7 cellular contexts compared by ENCODE assay signal in genomic region chr12:120238224-120238616, GRCh38. TPM values are rescaled to one million over a fixed set of nuclear protein-coding genes. Genes with fewer than 3 reads are reported as not detected.
A peak's percentile ranks its signal among the peaks of the same experiment; 100 is the strongest.
DNase-seq lines count a peak whose midpoint lies in the region; ATAC-seq and TF ChIP-seq lines count a peak whose summit lies in the region.
"Had no signal": no experiment of that assay in that cellular context is flagged by ENCODE, and none has a peak within 500 bp of the region (broad histone marks: within the 10 kb centered on the region; RNA-seq: fewer than 3 reads in every experiment).

No MANE protein-coding gene starts in this region.

- no peaks in the 10 kb centered on the region for H3K27me3 ChIP-seq in HUES64 (ENCODE audit: insufficient read depth, low read length)
- H3K27me3 ChIP-seq in dorsolateral prefrontal cortex, result no peaks in the 10 kb centered on the region
- H3K27me3 ChIP-seq in trophoblast cell (ENCODE audit: insufficient read depth, low read length), result no peaks in the 10 kb centered on the region

- no peak for ATAC-seq in GM18517 (IDR thresholded peaks at IDR 0.05; ENCODE audit: unreplicated experiment)

- no peak overlapping the region for H2BK5ac ChIP-seq in trophoblast cell (ENCODE audit: low read depth, low read length, poor library complexity)

- H3K9ac ChIP-seq in HUES64 (ENCODE audit: low read depth, low read length) (peak overlapping the region; percentile 7; the same call in 1 of the 2 replicates), trophoblast cell (ENCODE audit: low read length) (no peak overlapping the region)

- H3K4ac ChIP-seq in trophoblast cell (ENCODE audit: low read depth, low read length), result peak overlapping the region; percentile 68

- H2AK5ac ChIP-seq in trophoblast cell (ENCODE audit: low read length), result no peak overlapping the region

- H3K79me2 ChIP-seq in trophoblast cell (ENCODE audit: control insufficient read depth, insufficient read depth, low read length, poor library complexity), result peaks cover 44% of the 10 kb centered on the region

- intact Hi-C loops in dorsolateral prefrontal cortex (cut with DNase I), result no loop called here

- no peak overlapping the region for H3K4me3 ChIP-seq in HUES64 (ENCODE audit: low read length)
- no peak overlapping the region for H3K4me3 ChIP-seq in dorsolateral prefrontal cortex
- no peak overlapping the region for H3K4me3 ChIP-seq in trophoblast cell (ENCODE audit: low read depth, low read length)

- H3K23ac ChIP-seq in trophoblast cell (ENCODE audit: low read length), result no peak overlapping the region

- H2BK12ac ChIP-seq in trophoblast cell (ENCODE audit: low read length), result no peak overlapping the region

- no peak for TF ChIP-seq CTCF in dorsolateral prefrontal cortex (IDR thresholded peaks at IDR 0.05 in 54 of 56, conservative IDR thresholded peaks at IDR 0.05 in 2 of 56; ENCODE audit: low read depth in 1 of 56, partially characterized antibody in 56 of 56)

- no peak overlapping the region for H3K27ac ChIP-seq in HUES64 (ENCODE audit: low read depth, low read length)
- H3K27ac ChIP-seq in dorsolateral prefrontal cortex, result peak overlapping the region in 43 of 59 donors; percentile 1 to 87 (median 38)
- no peak overlapping the region for H3K27ac ChIP-seq in trophoblast cell (ENCODE audit: low read depth, low read length)

- WGBS in HUES64, result 93% methylated on average over 8 of the region's 8 CpGs
- WGBS in trophoblast cell (ENCODE audit: extremely low coverage, insufficient coverage, insufficient read length), result no CpG with 5 or more reads among the region's 8 CpGs

- peak overlapping the region; percentile 19 for H3K18ac ChIP-seq in trophoblast cell (ENCODE audit: low read length)

- H2BK120ac ChIP-seq in trophoblast cell (ENCODE audit: insufficient read depth, low read length, poor library complexity), result no peak overlapping the region

- H2AFZ ChIP-seq in trophoblast cell (ENCODE audit: insufficient read depth, low read length, poor library complexity), result no peak overlapping the region

- no peaks in the 10 kb centered on the region for H3K9me3 ChIP-seq in HUES64 (ENCODE audit: insufficient read depth, low read depth, low read length)
- peaks cover 2% of the 10 kb centered on the region for H3K9me3 ChIP-seq in trophoblast cell (ENCODE audit: insufficient read depth, low read depth, low read length)

- H3K4me2 ChIP-seq in trophoblast cell (ENCODE audit: low read length), result no peak overlapping the region

- H4K91ac ChIP-seq in trophoblast cell (ENCODE audit: low read depth, low read length), result no peak overlapping the region

- DNase-seq in dorsolateral prefrontal cortex (no peak), trophoblast cell (no peak), cortex of kidney (lab: John Stamatoyannopoulos, UW) (no peak)
- DNase-seq in stimulated activated naive CD4-positive, alpha-beta T cell (lab: John Stamatoyannopoulos, UW), result no peak
- DNase-seq: DMS53 had no signal

- H3K79me1 ChIP-seq in trophoblast cell (ENCODE audit: low read length), result peaks cover 10% of the 10 kb centered on the region

- H3K4me1 ChIP-seq in HUES64 (ENCODE audit: insufficient read depth, low read length) (peaks cover 44% of the 10 kb centered on the region), trophoblast cell (ENCODE audit: control insufficient read depth in 1 of 2, insufficient read depth in 2 of 2, low read length in 2 of 2) (peaks cover 41 to 54% of the 10 kb centered on the region in 2 experiments)

- no peak overlapping the region for H4K12ac ChIP-seq in trophoblast cell (ENCODE audit: low read depth, low read length)

- H3K14ac ChIP-seq in trophoblast cell (ENCODE audit: low read length), result no peak overlapping the region

- H3K36me3 ChIP-seq in HUES64 (ENCODE audit: insufficient read depth, low read length) (no peaks in the 10 kb centered on the region), trophoblast cell (ENCODE audit: control insufficient read depth in 1 of 2, insufficient read depth in 2 of 2, low read length in 2 of 2) (peaks cover 9 to 14% of the 10 kb centered on the region in 2 experiments)

- H4K8ac ChIP-seq in trophoblast cell (ENCODE audit: low read depth, low read length), result no peak overlapping the region

RNA-seq across cellular contexts. Expression of gene PXN, which starts 27.3 kb away (rescaled TPM):
- 46.3 TPM for polyA plus RNA-seq in HUES64 (2013, experiment 1 of 2)
- 52.9 TPM for polyA plus RNA-seq in HUES64 (2013, experiment 2 of 2)
- 10 to 100 TPM; 15.7 to 57.9 (median 32.8) TPM for total RNA-seq in dorsolateral prefrontal cortex
- 99.6 and 100 TPM in 2 replicates for polyA plus RNA-seq in trophoblast cell (2013)

RNA-seq across cellular contexts. Expression of gene RPLP0, which starts 37.3 kb away (rescaled TPM):
- polyA plus RNA-seq in HUES64 (2013, experiment 1 of 2), result 3,198 TPM
- 3,274 TPM for polyA plus RNA-seq in HUES64 (2013, experiment 2 of 2)
- 100 to 1,000 TPM; 199 to 446 (median 270) TPM for total RNA-seq in dorsolateral prefrontal cortex
- 2,531 and 2,584 TPM in 2 replicates for polyA plus RNA-seq in trophoblast cell (2013)

RNA-seq across cellular contexts. Expression of gene GCN1, which starts 43.7 kb away (rescaled TPM):
- polyA plus RNA-seq in HUES64 (2013, experiment 1 of 2), result 47.5 TPM
- 48.9 TPM for polyA plus RNA-seq in HUES64 (2013, experiment 2 of 2)
- total RNA-seq in dorsolateral prefrontal cortex, result 100 to 1,000 TPM in 2 of 120 experiments, 10 to 100 TPM in 118; 44.5 to 107 (median 69.9) TPM
- polyA plus RNA-seq in trophoblast cell (2013), result 41.3 and 42.4 TPM in 2 replicates

RNA-seq across cellular contexts. Expression of gene RNU4-2, which starts 53.5 kb away (rescaled TPM):
- 11,225 TPM for polyA plus RNA-seq in HUES64 (2013, experiment 1 of 2)
- polyA plus RNA-seq in HUES64 (2013, experiment 2 of 2), result 13,281 TPM
- over 10,000 TPM in 111 of 120 experiments, 1,000 to 10,000 TPM in 9; 2,947 to 35,484 (median 19,179) TPM for total RNA-seq in dorsolateral prefrontal cortex
- not detected in 2 replicates for polyA plus RNA-seq in trophoblast cell (2013)

RNA-seq across cellular contexts. Expression of gene RNU4-1, which starts 54.8 kb away (rescaled TPM):
- polyA plus RNA-seq in HUES64 (2013, experiment 1 of 2), result 10,262 TPM
- polyA plus RNA-seq in HUES64 (2013, experiment 2 of 2), result 12,216 TPM
- total RNA-seq in dorsolateral prefrontal cortex, result 1,000 to 10,000 TPM in 110 of 120 experiments, 100 to 1,000 TPM in 10; 125 to 4,648 (median 2,054) TPM
- polyA plus RNA-seq in trophoblast cell (2013), result not detected in 2 replicates

Comparison
In these comparisons a context has a peak if more than half of its experiments do, and no peak if none do; other contexts are left out.
1. H3K27ac ChIP-seq: peak in dorsolateral prefrontal cortex (43 of 59); none in HUES64 (single experiment) and trophoblast cell (single experiment).